In the genomic region with DNA sequence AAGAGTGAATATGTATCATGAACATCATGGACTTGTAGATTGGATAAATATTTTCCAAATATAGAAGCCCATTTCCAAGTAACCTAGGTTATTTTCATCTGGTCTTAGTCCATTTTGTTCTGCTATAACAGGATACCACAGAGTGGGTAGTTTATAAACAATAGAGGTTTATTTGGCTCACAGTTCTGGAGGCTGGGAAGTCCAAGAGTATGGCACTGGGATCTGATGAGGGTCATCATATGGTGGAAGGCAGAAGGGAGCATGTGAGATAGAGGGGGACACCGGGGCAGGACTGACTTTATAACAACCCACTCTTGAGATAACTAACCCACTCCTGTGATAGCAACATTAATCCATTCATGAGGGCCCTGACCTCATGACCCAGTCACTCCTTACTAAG, we compare ENCODE assay signal across 3 cellular contexts.
A peak's percentile ranks its signal among the peaks of the same experiment; 100 is the strongest.
TF ChIP-seq lines count a peak whose summit lies in the region.

No MANE protein-coding gene starts in this region.

TF ChIP-seq in HCT116, 20 proteins besides CTCF, POLR2A, EP300 and RAD21:
- peak; percentile 45; the same call in 1 of the 2 replicates for TF ChIP-seq CBX3 (IDR thresholded peaks at IDR 0.05; ENCODE audit: low read depth)
- TF ChIP-seq, protein P1, sequence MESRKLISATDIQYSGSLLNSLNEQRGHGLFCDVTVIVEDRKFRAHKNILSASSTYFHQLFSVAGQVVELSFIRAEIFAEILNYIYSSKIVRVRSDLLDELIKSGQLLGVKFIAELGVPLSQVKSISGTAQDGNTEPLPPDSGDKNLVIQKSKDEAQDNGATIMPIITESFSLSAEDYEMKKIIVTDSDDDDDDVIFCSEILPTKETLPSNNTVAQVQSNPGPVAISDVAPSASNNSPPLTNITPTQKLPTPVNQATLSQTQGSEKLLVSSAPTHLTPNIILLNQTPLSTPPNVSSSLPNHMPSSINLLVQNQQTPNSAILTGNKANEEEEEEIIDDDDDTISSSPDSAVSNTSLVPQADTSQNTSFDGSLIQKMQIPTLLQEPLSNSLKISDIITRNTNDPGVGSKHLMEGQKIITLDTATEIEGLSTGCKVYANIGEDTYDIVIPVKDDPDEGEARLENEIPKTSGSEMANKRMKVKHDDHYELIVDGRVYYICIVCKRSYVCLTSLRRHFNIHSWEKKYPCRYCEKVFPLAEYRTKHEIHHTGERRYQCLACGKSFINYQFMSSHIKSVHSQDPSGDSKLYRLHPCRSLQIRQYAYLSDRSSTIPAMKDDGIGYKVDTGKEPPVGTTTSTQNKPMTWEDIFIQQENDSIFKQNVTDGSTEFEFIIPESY (IDR thresholded peaks at IDR 0.05; ENCODE audit: extremely low read depth, insufficient replicate concordance, low read length) = no peak

TF ChIP-seq in HEK293, 187 proteins besides CTCF, POLR2A, EP300 and RAD21:
- TF ChIP-seq REPIN1 (tag by site-specific recombination; IDR thresholded peaks at IDR 0.05; ENCODE audit: low read depth) (no peak), SETDB1 (IDR thresholded peaks at IDR 0.05; ENCODE audit: insufficient read length, low read length) (peak; percentile 87), ZSCAN16 (tag by site-specific recombination; IDR thresholded peaks at IDR 0.05) (no peak), ZNF112 (tag by site-specific recombination; IDR thresholded peaks at IDR 0.05) (no peak)

TF ChIP-seq in K562, 482 proteins besides CTCF, POLR2A, EP300 and RAD21:
- TF ChIP-seq, protein P2, sequence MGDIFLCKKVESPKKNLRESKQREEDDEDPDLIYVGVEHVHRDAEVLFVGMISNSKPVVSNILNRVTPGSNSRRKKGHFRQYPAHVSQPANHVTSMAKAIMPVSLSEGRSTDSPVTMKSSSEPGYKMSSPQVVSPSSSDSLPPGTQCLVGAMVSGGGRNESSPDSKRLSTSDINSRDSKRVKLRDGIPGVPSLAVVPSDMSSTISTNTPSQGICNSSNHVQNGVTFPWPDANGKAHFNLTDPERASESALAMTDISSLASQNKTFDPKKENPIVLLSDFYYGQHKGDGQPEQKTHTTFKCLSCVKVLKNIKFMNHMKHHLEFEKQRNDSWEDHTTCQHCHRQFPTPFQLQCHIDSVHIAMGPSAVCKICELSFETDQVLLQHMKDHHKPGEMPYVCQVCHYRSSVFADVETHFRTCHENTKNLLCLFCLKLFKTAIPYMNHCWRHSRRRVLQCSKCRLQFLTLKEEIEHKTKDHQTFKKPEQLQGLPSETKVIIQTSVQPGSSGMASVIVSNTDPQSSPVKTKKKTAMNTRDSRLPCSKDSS (IDR thresholded peaks at IDR 0.05; ENCODE audit: low read depth, partially characterized antibody) = peak; percentile 50
- peak in 1 of 2 experiments; percentile 64; a peak in 1 of 3 replicates for TF ChIP-seq CBX3 (IDR thresholded peaks at IDR 0.05; ENCODE audit: borderline replicate concordance in 1 of 2, low read length in 2 of 2)
- TF ChIP-seq TRIM28 (IDR thresholded peaks at IDR 0.05) = 0 out of 2 replicates have a peak, but pooled peaks have one; percentile 47
- TF ChIP-seq GTF2E2 (tag; IDR thresholded peaks at IDR 0.05) = no peak
- peak; percentile 100 for TF ChIP-seq ZNF766 (CRISPR knock-in tag; conservative IDR thresholded peaks at IDR 0.05)
- no peak for TF ChIP-seq ZNF717 (CRISPR knock-in tag; IDR thresholded peaks at IDR 0.05)
